12 cellular contexts compared by ENCODE assay signal in genomic region chr12:53602176-53602942, GRCh38. TPM values are rescaled to one million over a fixed set of nuclear protein-coding genes. Genes with fewer than 3 reads are reported as not detected.
DNase-seq lines count a peak whose midpoint lies in the region; ATAC-seq and TF ChIP-seq lines count a peak whose summit lies in the region.
"Had no signal": no experiment of that assay in that cellular context is flagged by ENCODE, and none has a peak within 500 bp of the region (broad histone marks: within the 10 kb centered on the region; RNA-seq: fewer than 3 reads in every experiment).

No MANE protein-coding gene starts in this region.

- no peak for TF ChIP-seq CTCF in HEK293 (tag by site-specific recombination; IDR thresholded peaks at IDR 0.05)
- no peak for TF ChIP-seq CTCF in progenitor cell of endocrine pancreas (IDR thresholded peaks at IDR 0.05; ENCODE audit: unreplicated experiment)

- peak overlapping the region; percentile 54 to 94 (median 72) for H3K27ac Mint-ChIP-seq in naive B cell
- no peak overlapping the region for H3K27ac Mint-ChIP-seq in progenitor cell of endocrine pancreas
- H3K27ac Mint-ChIP-seq: activated CD4-positive, alpha-beta T cell treated with anti-CD3 and anti-CD28 coated beads for 36 hours; activated naive CD8-positive, alpha-beta T cell treated with anti-CD3 and anti-CD28 coated beads, Interleukin-2, amount 50 U/mL, for 24 hours had no signal

- H3K27me3 Mint-ChIP-seq in naive B cell (no peaks in the 10 kb centered on the region), progenitor cell of endocrine pancreas (no peaks in the 10 kb centered on the region)
- H3K27me3 Mint-ChIP-seq: activated CD4-positive, alpha-beta T cell treated with anti-CD3 and anti-CD28 coated beads for 36 hours; activated naive CD8-positive, alpha-beta T cell treated with anti-CD3 and anti-CD28 coated beads, Interleukin-2, amount 50 U/mL, for 24 hours had no signal

- peaks cover 16% of the 10 kb centered on the region for H3K4me1 ChIP-seq in HEK293 (ENCODE audit: control insufficient read depth, insufficient read depth, low read length)

- DNase-seq in Ammon's horn (ENCODE audit: low spot score) (peak; percentile 40), naive B cell (no peak), GF-D8 (lab: John Stamatoyannopoulos, UW) (no peak), UCSD-AML1 (lab: John Stamatoyannopoulos, UW; ENCODE audit: unreplicated experiment) (no peak), progenitor cell of endocrine pancreas (ENCODE audit: low spot score, unreplicated experiment) (no peak)
- DNase-seq: ACHN; activated CD4-positive, alpha-beta T cell treated with anti-CD3 and anti-CD28 coated beads for 36 hours; activated naive CD8-positive, alpha-beta T cell treated with anti-CD3 and anti-CD28 coated beads, Interleukin-2, amount 50 U/mL, for 24 hours; mucosa of descending colon had no signal

- ATAC-seq in naive B cell (ENCODE audit: low read depth in 2 of 2): no peak
- ATAC-seq in HG02970 (IDR thresholded peaks at IDR 0.05; ENCODE audit: low FRiP score, unreplicated experiment): no peak
- ATAC-seq: activated CD4-positive, alpha-beta T cell treated with anti-CD3 and anti-CD28 coated beads for 36 hours; activated naive CD8-positive, alpha-beta T cell treated with anti-CD3 and anti-CD28 coated beads, Interleukin-2, amount 50 U/mL, for 24 hours had no signal

- H3K36me3 ChIP-seq in HEK293 (ENCODE audit: control insufficient read depth in 2 of 2, insufficient read depth in 1 of 2, low read length in 2 of 2): no peaks in the 10 kb centered on the region

- CTCF ChIA-PET in HEK293 (lab: Yijun Ruan, JAX): interaction anchor here (0.6 kb wide), 1 partner anchor 1551 kb away, joined by 3 read pairs; no protein-coding TSS in a partner anchor

- peaks cover 34 to 43% (median 40%) of the 10 kb centered on the region in 3 donors for H3K4me1 Mint-ChIP-seq in naive B cell
- H3K4me1 Mint-ChIP-seq in progenitor cell of endocrine pancreas (ENCODE audit: low read depth): peaks cover 2% of the 10 kb centered on the region

- H3K27ac ChIP-seq in HEK293 (ENCODE audit: extremely low read depth, low read depth, low read length) (no peak overlapping the region), cingulate gyrus (ENCODE audit: low read depth, low read length) (peak overlapping the region; percentile 82)

- H3K9me3 Mint-ChIP-seq in naive B cell (peaks cover 0 to 1% (median 0%) of the 10 kb centered on the region in 7 donors), progenitor cell of endocrine pancreas (ENCODE audit: low read depth) (no peaks in the 10 kb centered on the region)
- H3K9me3 Mint-ChIP-seq: activated naive CD8-positive, alpha-beta T cell treated with anti-CD3 and anti-CD28 coated beads, Interleukin-2, amount 50 U/mL, for 24 hours had no signal

- H3K4me3 ChIP-seq in HEK293 (ENCODE audit: low read depth, low read length): no peak overlapping the region
- H3K4me3 ChIP-seq: mucosa of descending colon had no signal

- POLR2A ChIA-PET in HEK293 (lab: Yijun Ruan, JAX): no interaction called here

- no peaks in the 10 kb centered on the region for H3K9me3 ChIP-seq in HEK293 (ENCODE audit: control insufficient read depth, insufficient read depth, low read depth, low read length)
- H3K9me3 ChIP-seq: mucosa of descending colon had no signal

- peaks cover 6 to 13% of the 10 kb centered on the region in 2 donors for H3K36me3 Mint-ChIP-seq in naive B cell
- H3K36me3 Mint-ChIP-seq in progenitor cell of endocrine pancreas (ENCODE audit: insufficient read depth): peaks cover 14% of the 10 kb centered on the region

- H3K4me3 Mint-ChIP-seq in naive B cell (peak overlapping the region; percentile 9 to 92 (median 80)), progenitor cell of endocrine pancreas (ENCODE audit: low read depth) (no peak overlapping the region)
- H3K4me3 Mint-ChIP-seq: activated CD4-positive, alpha-beta T cell treated with anti-CD3 and anti-CD28 coated beads for 36 hours; activated naive CD8-positive, alpha-beta T cell treated with anti-CD3 and anti-CD28 coated beads, Interleukin-2, amount 50 U/mL, for 24 hours had no signal

TF ChIP-seq in HEK293, 187 proteins besides CTCF, POLR2A, EP300 and RAD21:
- peak; percentile 39; the same call in 1 of the 2 replicates for TF ChIP-seq PRDM10 (tag by site-specific recombination; IDR thresholded peaks at IDR 0.05)
- TF ChIP-seq ZNF529 (tag by site-specific recombination; IDR thresholded peaks at IDR 0.05; ENCODE audit: insufficient replicate concordance): no peak
- TF ChIP-seq PRDM6 (tag by site-specific recombination; IDR thresholded peaks at IDR 0.05): peak; percentile 8; the same call in 1 of the 2 replicates
- TF ChIP-seq ZNF2 (tag by site-specific recombination; IDR thresholded peaks at IDR 0.05): no peak
- TF ChIP-seq ZNF600 (tag by site-specific recombination; IDR thresholded peaks at IDR 0.05): peak; percentile 37; the same call in 1 of the 2 replicates
TF ChIP-seq in HEK293: peak in this region for 3.

RNA-seq across cellular contexts. Expression of gene ATF7, which starts 23.8 kb away (rescaled TPM):
- polyA plus RNA-seq in naive B cell (ENCODE audit: low read depth in 6 of 6): 10 to 100 TPM; 12.2 to 18.7 (median 16.2) TPM
- total RNA-seq in progenitor cell of endocrine pancreas: 47.5 and 51.7 TPM in 2 replicates
